ENCODE assay signal across 2 cellular contexts in the genomic region with DNA sequence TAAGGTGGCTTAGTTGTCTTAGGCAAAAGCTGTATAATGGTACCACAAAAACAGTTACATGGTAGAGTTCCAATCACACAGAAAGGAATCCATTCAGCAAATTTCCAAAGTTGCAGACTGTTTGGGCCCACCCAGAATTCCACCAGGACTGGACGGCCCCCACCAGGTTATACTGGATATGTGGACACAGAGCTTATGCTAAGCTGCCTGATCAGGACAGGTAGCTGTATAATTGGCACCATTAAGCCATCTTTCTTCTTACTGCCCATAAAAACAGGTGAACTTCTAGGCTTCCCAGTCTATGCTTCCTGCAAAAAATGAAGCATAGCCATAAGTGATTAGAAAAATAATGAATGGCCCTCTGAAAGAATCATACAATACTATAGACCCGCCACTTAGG.
TF ChIP-seq lines count a peak whose summit lies in the region.

No MANE protein-coding gene starts in this region.

TF ChIP-seq in HEK293, 187 proteins besides CTCF, POLR2A, EP300 and RAD21:
- peak; percentile 93 for TF ChIP-seq ZNF133 (tag by site-specific recombination; IDR thresholded peaks at IDR 0.05)
TF ChIP-seq in HEK293: peak in this region for 1; not testable (repeated sequence) for 186.

TF ChIP-seq in HepG2, 621 proteins besides CTCF, POLR2A, EP300 and RAD21:
- TF ChIP-seq RBFOX2 (IDR thresholded peaks at IDR 0.05; ENCODE audit: low read depth, low read length): peak; percentile 50
